In genomic region chr1:30785714-30786113, GRCh38 we compare ENCODE assay signal across 24 cellular contexts.
"Had no signal": no experiment of that assay in that cellular context is flagged by ENCODE, and none has a peak within 500 bp of the region (broad histone marks: within the 10 kb centered on the region; RNA-seq: fewer than 3 reads in every experiment).

No MANE protein-coding gene starts in this region.

- H3K36me3 ChIP-seq: gastrocnemius medialis, lower lobe of right lung, neutrophil, pancreas, prostate gland, tibial nerve had no signal

- ATAC-seq: activated CD8-positive, alpha-beta T cell treated with anti-CD3 and anti-CD28 coated beads for 36 hours; activated naive CD8-positive, alpha-beta T cell treated with anti-CD3 and anti-CD28 coated beads, Interleukin-2, amount 50 U/mL, for 24 hours; effector memory CD8-positive, alpha-beta T cell; gastrocnemius medialis; left colon; lower lobe of right lung; natural killer cell; pancreas; T-helper 17 cell had no signal

- H3K4me3 ChIP-seq: gastrocnemius medialis, lower lobe of right lung, pancreas, prostate gland, tibial nerve had no signal

- H3K27me3 ChIP-seq: gastrocnemius medialis, tibial nerve had no signal

- H3K4me1 ChIP-seq: prostate gland had no signal

- DNase-seq: activated CD4-positive, alpha-beta T cell treated with anti-CD3 and anti-CD28 coated beads for 1 hour; activated CD4-positive, alpha-beta T cell treated with anti-CD3 and anti-CD28 coated beads, Interleukin-2, amount 10 ng/mL, durations not matched to agents 7 days and 5 days; activated CD8-positive, alpha-beta T cell treated with anti-CD3 and anti-CD28 coated beads for 36 hours; activated naive CD8-positive, alpha-beta T cell treated with anti-CD3 and anti-CD28 coated beads, Interleukin-2, amount 50 U/mL, for 24 hours; activated T-cell treated with anti-CD3 and anti-CD28 coated beads, Interleukin-2, amount 50 U/mL, for 48 hours; effector memory CD8-positive, alpha-beta T cell; erythroblast; gastrocnemius medialis; glutamatergic neuron; left colon; mesenchymal stem cell; natural killer cell; retina; stimulated activated CD4-positive, alpha-beta T cell treated with anti-CD3 and anti-CD28 coated beads, Interleukin-15, amount 100 ng/mL, for 24 hours; stimulated activated CD4-positive, alpha-beta T cell treated with anti-CD3 and anti-CD28 coated beads, Interleukin-2, amount 100 ng/mL, for 24 hours; stimulated activated naive CD4-positive, alpha-beta T cell; SW 1271; T-helper 17 cell; T1000 had no signal

- H3K9me3 ChIP-seq: gastrocnemius medialis, lower lobe of right lung, neutrophil, pancreas, prostate gland, tibial nerve had no signal

- H3K27ac ChIP-seq: lower lobe of right lung, neutrophil, pancreas, prostate gland had no signal
